ENCODE assay signal across 8 cellular contexts in the genomic region with DNA sequence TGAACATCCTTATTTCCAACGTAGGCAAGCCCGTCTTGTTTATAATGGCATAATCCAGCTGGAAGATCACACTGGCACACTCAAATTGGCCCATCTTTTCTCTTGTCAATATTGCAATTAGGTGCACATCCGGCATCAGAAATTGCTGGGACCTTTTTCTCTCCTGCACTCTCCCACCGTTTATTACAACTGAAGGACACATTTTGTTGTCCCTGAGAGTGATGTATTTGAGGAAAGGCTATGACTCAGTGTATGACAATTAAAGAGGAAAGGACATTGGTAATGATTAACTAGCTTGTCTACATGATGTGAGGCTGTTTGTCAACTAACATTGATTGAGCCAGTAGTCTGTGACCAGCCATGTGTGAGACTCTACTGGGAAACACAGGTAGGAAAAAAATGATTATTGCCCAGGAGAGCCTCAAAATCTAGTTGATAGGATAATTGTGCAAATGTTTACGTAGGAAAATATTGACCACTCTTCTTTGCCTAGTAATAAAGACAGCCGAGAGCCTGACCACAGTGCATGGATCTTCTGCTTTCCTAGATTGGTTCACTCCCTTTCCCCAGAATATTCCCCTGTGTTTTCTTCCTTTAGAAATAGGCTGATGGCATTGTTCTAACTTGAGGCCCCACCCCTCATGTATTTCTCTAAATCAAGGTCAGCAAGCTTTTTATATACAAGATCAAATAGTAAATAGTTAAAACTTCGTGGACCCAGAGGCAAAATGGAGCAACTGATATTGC.
DNase-seq lines count a peak whose midpoint lies in the region; ATAC-seq, FAIRE-seq and TF ChIP-seq lines count a peak whose summit lies in the region.

No MANE protein-coding gene starts in this region.

- H3K36me3 ChIP-seq in ectodermal cell (ENCODE audit: control insufficient read depth, insufficient read depth, low read length) (no peaks in the 10 kb centered on the region), mucosa of rectum (ENCODE audit: control insufficient read depth in 2 of 2, insufficient read depth in 2 of 2, low read length in 2 of 2) (no peaks in the 10 kb centered on the region), BE2C (no peaks in the 10 kb centered on the region)

- TF ChIP-seq CTCF in A549 (IDR thresholded peaks at IDR 0.05) = no peak
- no peak for TF ChIP-seq CTCF in BE2C (IDR thresholded peaks at IDR 0.05; ENCODE audit: low read depth, low read length)

- ATAC-seq in A549 (peak; percentile 75 to 77), GM21723 (IDR thresholded peaks at IDR 0.05; ENCODE audit: unreplicated experiment) (no peak)

- FAIRE-seq in A549 (lab: Jason Lieb, UNC) = peak; percentile 90

- no peak for TF ChIP-seq RAD21 in A549 (conservative IDR thresholded peaks at IDR 0.05 in 1 of 2, IDR thresholded peaks at IDR 0.05 in 1 of 2)

- H3K9ac ChIP-seq in mucosa of rectum (ENCODE audit: low read depth in 1 of 2, low read length in 2 of 2) = peak overlapping the region in 1 of 2 donors; percentile 47

- no peak for TF ChIP-seq EP300 in A549 (IDR thresholded peaks at IDR 0.05)

- TF ChIP-seq POLR2A in A549 (IDR thresholded peaks at IDR 0.05; ENCODE audit: low read length) = no peak

- POLR2A ChIA-PET in A549 (lab: Yijun Ruan, JAX) = no interaction called here

- CTCF ChIA-PET in A549 (lab: Yijun Ruan, JAX) = interaction anchor here (0.8 to 1.2 kb wide), 2 partner anchors 10 to 11 kb away, joined by 3 read pairs; no protein-coding TSS in a partner anchor

- H3K4me2 ChIP-seq in A549 = peak overlapping the region; percentile 85

- H3K9me3 ChIP-seq in A549 (no peaks in the 10 kb centered on the region), ectodermal cell (ENCODE audit: control insufficient read depth, low read length) (no peaks in the 10 kb centered on the region), mucosa of rectum (ENCODE audit: control insufficient read depth in 2 of 2, low read length in 2 of 2) (no peaks in the 10 kb centered on the region), BE2C (no peaks in the 10 kb centered on the region)

- H3K27ac ChIP-seq in A549 (no peak overlapping the region; a peak in 1 of 6 replicates), ectodermal cell (ENCODE audit: insufficient read depth, low read depth, low read length, poor library complexity, severe bottlenecking) (no peak overlapping the region), mucosa of rectum (ENCODE audit: low read depth in 2 of 2, low read length in 2 of 2) (no peak overlapping the region)

- peaks cover 15% of the 10 kb centered on the region for H3K4me1 ChIP-seq in A549
- no peaks in the 10 kb centered on the region for H3K4me1 ChIP-seq in ectodermal cell (ENCODE audit: control insufficient read depth, insufficient read depth, low read length)
- H3K4me1 ChIP-seq in mucosa of rectum (ENCODE audit: control insufficient read depth in 2 of 2, insufficient read depth in 2 of 2, low read length in 2 of 2) = peaks cover 11% of the 10 kb centered on the region in 2 donors
- H3K4me1 ChIP-seq in BE2C = no peaks in the 10 kb centered on the region

- H3K27me3 ChIP-seq in ectodermal cell (ENCODE audit: control insufficient read depth, insufficient read depth, low read length, poor library complexity, severe bottlenecking) = peaks cover 21% of the 10 kb centered on the region
- H3K27me3 ChIP-seq in mucosa of rectum (ENCODE audit: control insufficient read depth in 2 of 2, insufficient read depth in 2 of 2, low read length in 2 of 2) = no peaks in the 10 kb centered on the region
- H3K27me3 ChIP-seq in BE2C = peaks cover 9% of the 10 kb centered on the region

- H3K4me3 ChIP-seq in A549 (peak overlapping the region; percentile 42), ectodermal cell (ENCODE audit: insufficient read depth, low read depth, low read length) (peak overlapping the region; percentile 29), mucosa of rectum (ENCODE audit: low read length in 2 of 2) (peak overlapping the region; percentile 56 to 57), BE2C (ENCODE audit: low read depth, low read length) (no peak overlapping the region)

- 30% methylated on average over 7 of the region's 7 CpGs for WGBS in A549 (ENCODE audit: missing lambda C conversion rate)
- 89 to 93% methylated on average over 6 to 7 of the region's 7 CpGs for WGBS in ectodermal cell, 2 experiments

- DNase-seq in A549 (ENCODE audit: low read depth in 1 of 2, low spot score in 1 of 2) (peak; percentile 55 to 59), NCI-H1092 (lab: John Stamatoyannopoulos, UW) (peak; percentile 19), SIG-M5 (lab: John Stamatoyannopoulos, UW) (no peak), NCI-H2107 treated with DMSO at 0.1 percent for 48 hours (lab: John Stamatoyannopoulos, UW; ENCODE audit: unreplicated experiment) (no peak), BE2C (no peak)

TF ChIP-seq in A549, 52 proteins besides CTCF, POLR2A, EP300 and RAD21:
- TF ChIP-seq SREBF2 (IDR thresholded peaks at IDR 0.05) (no peak), FOSL2 (IDR thresholded peaks at IDR 0.05) (no peak), FOSL2 (CRISPR knock-in tag; IDR thresholded peaks at IDR 0.05) (peak; percentile 44)
- TF ChIP-seq, protein P1, sequence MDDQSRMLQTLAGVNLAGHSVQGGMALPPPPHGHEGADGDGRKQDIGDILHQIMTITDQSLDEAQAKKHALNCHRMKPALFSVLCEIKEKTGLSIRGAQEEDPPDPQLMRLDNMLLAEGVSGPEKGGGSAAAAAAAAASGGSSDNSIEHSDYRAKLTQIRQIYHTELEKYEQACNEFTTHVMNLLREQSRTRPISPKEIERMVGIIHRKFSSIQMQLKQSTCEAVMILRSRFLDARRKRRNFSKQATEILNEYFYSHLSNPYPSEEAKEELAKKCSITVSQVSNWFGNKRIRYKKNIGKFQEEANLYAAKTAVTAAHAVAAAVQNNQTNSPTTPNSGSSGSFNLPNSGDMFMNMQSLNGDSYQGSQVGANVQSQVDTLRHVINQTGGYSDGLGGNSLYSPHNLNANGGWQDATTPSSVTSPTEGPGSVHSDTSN (IDR thresholded peaks at IDR 0.05) = no peak
TF ChIP-seq in A549: peak in this region for 1.

Comparison
In these comparisons a context has a peak if more than half of its experiments do, and no peak if none do; other contexts are left out.
1. DNase-seq: peak in A549 (2 of 2) and NCI-H1092 (single experiment); none in SIG-M5 (single experiment), NCI-H2107 treated with DMSO at 0.1 percent for 48 hours (single experiment) and BE2C (single experiment).